In the genomic region with DNA sequence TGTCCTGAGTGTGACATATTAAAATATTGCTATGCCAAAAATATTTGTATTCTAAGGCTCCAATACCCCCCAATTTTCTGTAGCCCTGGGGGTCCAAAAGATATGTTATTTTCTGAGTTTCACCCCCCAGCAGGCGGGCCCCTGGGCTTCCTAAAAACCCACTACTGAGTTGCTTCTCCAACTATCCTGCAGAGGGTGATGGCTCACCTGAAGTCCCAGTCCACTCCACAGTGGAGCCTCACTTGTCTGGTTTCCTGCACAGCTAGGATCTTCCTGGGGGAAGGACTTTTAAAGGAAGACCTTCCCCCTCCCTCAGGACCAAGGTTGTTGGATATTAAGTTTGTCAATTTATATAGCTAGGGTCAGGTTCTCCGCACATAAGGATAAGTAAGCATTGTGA, we compare ENCODE assay signal across 29 cellular contexts.
DNase-seq lines count a peak whose midpoint lies in the region; TF ChIP-seq lines count a peak whose summit lies in the region.
"Had no signal": no experiment of that assay in that cellular context is flagged by ENCODE, and none has a peak within 500 bp of the region (broad histone marks: within the 10 kb centered on the region; RNA-seq: fewer than 3 reads in every experiment).

No MANE protein-coding gene starts in this region.

- H3K27me3 ChIP-seq in kidney epithelial cell (ENCODE audit: control insufficient read depth, insufficient read depth, low read length) = no peaks in the 10 kb centered on the region
- H3K27me3 ChIP-seq: colonic mucosa, Peyer's patch, uterus had no signal

- H3K27ac Mint-ChIP-seq in chondrocyte (ENCODE audit: unreplicated experiment) = no peak overlapping the region
- H3K27ac Mint-ChIP-seq: activated CD4-positive, alpha-beta memory T cell treated with anti-CD3 and anti-CD28 coated beads for 36 hours; activated naive CD8-positive, alpha-beta T cell; activated T-helper 17 cell treated with anti-CD3 and anti-CD28 coated beads, Interleukin-2, amount 50 U/mL, for 72 hours; CD4-positive, CD25-positive, alpha-beta regulatory T cell; immature natural killer cell; progenitor cell of endocrine pancreas; T-cell had no signal

- no peak overlapping the region for H3K4me3 Mint-ChIP-seq in chondrocyte (ENCODE audit: unreplicated experiment)
- H3K4me3 Mint-ChIP-seq: activated CD4-positive, alpha-beta memory T cell treated with anti-CD3 and anti-CD28 coated beads for 36 hours; activated naive CD8-positive, alpha-beta T cell; activated T-helper 17 cell treated with anti-CD3 and anti-CD28 coated beads, Interleukin-2, amount 50 U/mL, for 72 hours; CD4-positive, CD25-positive, alpha-beta regulatory T cell; T-cell had no signal

- H3K36me3 Mint-ChIP-seq in chondrocyte (ENCODE audit: low read depth) = no peaks in the 10 kb centered on the region
- H3K36me3 Mint-ChIP-seq: activated CD4-positive, alpha-beta memory T cell treated with anti-CD3 and anti-CD28 coated beads for 36 hours; activated naive CD8-positive, alpha-beta T cell; CD4-positive, CD25-positive, alpha-beta regulatory T cell; immature natural killer cell; naive B cell; T-cell had no signal

- H3K36me3 ChIP-seq in kidney epithelial cell (ENCODE audit: control insufficient read depth, insufficient read depth, low read length) = no peaks in the 10 kb centered on the region
- H3K36me3 ChIP-seq: colonic mucosa, HAP-1, left ventricle myocardium inferior, Peyer's patch, thoracic aorta, uterus had no signal

- peaks cover 9% of the 10 kb centered on the region for H3K9me3 Mint-ChIP-seq in chondrocyte (ENCODE audit: low read depth)

- H3K27me3 Mint-ChIP-seq in chondrocyte (ENCODE audit: low read depth) = no peaks in the 10 kb centered on the region
- H3K27me3 Mint-ChIP-seq: activated CD4-positive, alpha-beta memory T cell treated with anti-CD3 and anti-CD28 coated beads for 36 hours; activated naive CD8-positive, alpha-beta T cell; activated T-helper 17 cell treated with anti-CD3 and anti-CD28 coated beads, Interleukin-2, amount 50 U/mL, for 72 hours; CD4-positive, CD25-positive, alpha-beta regulatory T cell; naive B cell; progenitor cell of endocrine pancreas; T-cell had no signal

- TF ChIP-seq CTCF in HFF-Myc (IDR thresholded peaks at IDR 0.05; ENCODE audit: low read depth, low read length, missing control alignments) (peak; percentile 5), chondrocyte (IDR thresholded peaks at IDR 0.05) (peak; percentile 21), kidney epithelial cell (IDR thresholded peaks at IDR 0.05; ENCODE audit: insufficient read depth, low read length, poor library complexity, severe bottlenecking) (peak; percentile 6)

- H3K4me3 ChIP-seq in HFF-Myc (replicated peaks; ENCODE audit: low read depth, low read length) (no peak overlapping the region), kidney epithelial cell (ENCODE audit: low read depth, low read length) (no peak overlapping the region)
- H3K4me3 ChIP-seq: colonic mucosa, HAP-1, left ventricle myocardium inferior, Peyer's patch, thoracic aorta, uterus had no signal

- no peaks in the 10 kb centered on the region for H3K4me1 Mint-ChIP-seq in chondrocyte (ENCODE audit: low read depth)
- H3K4me1 Mint-ChIP-seq: activated T-helper 17 cell treated with anti-CD3 and anti-CD28 coated beads, Interleukin-2, amount 50 U/mL, for 72 hours; CD4-positive, CD25-positive, alpha-beta regulatory T cell; immature natural killer cell; naive B cell; T-cell had no signal

- peak; percentile 1 for DNase-seq in EH (ENCODE audit: low read depth)
- DNase-seq in HFF-Myc (ENCODE audit: extremely low read depth, low read depth) = no peak
- no peak for DNase-seq in chondrocyte (ENCODE audit: low spot score)
- DNase-seq in kidney epithelial cell (ENCODE audit: low read depth) = no peak
- no peak for DNase-seq in SHP77 treated with DMSO at 0.1 percent for 48 hours (lab: John Stamatoyannopoulos, UW)
- no peak for DNase-seq in NK-92 (lab: John Stamatoyannopoulos, UW; ENCODE audit: unreplicated experiment)
- DNase-seq in NCI-H2081 treated with DMSO at 0.1 percent for 48 hours (lab: John Stamatoyannopoulos, UW) = no peak
- DNase-seq: activated CD4-positive, alpha-beta memory T cell treated with anti-CD3 and anti-CD28 coated beads for 36 hours; activated CD8-positive, alpha-beta memory T cell treated with anti-CD3 and anti-CD28 coated beads, Interleukin-2, amount 50 U/mL, for 48 hours; anterior cingulate cortex; CD4-positive, CD25-positive, alpha-beta regulatory T cell; colonic mucosa; effector memory CD4-positive, alpha-beta T cell; immature natural killer cell; KG1; left ventricle myocardium inferior; naive B cell; NCI-H1417 treated with DMSO at 0.1 percent for 48 hours; NCI-H2107; Peyer's patch; stimulated activated CD4-positive, alpha-beta T cell treated with anti-CD3 and anti-CD28 coated beads, Interleukin-15, amount 100 ng/mL, for 24 hours; stimulated activated naive CD8-positive, alpha-beta T cell treated with anti-CD3 and anti-CD28 coated beads, Interleukin-15, Interleukin-2, amounts not matched to agents 100 U/mL and 50 U/mL, for 24 hours; T-cell; uterus had no signal
